ENCODE assay signal across 8 cellular contexts in genomic region chr2:69643602-69644505, GRCh38. TPM values are rescaled to one million over a fixed set of nuclear protein-coding genes. Genes with fewer than 3 reads are reported as not detected.
A peak's percentile ranks its signal among the peaks of the same experiment; 100 is the strongest.
DNase-seq lines count a peak whose midpoint lies in the region; ATAC-seq, FAIRE-seq and TF ChIP-seq lines count a peak whose summit lies in the region.

Gene AAK1, minus strand, starts transcription at chr2:69643739. Its CDS starts 699 bp downstream, at chr2:69643040.

- intact Hi-C loops in Right ventricle myocardium inferior (cut with DNase I): loop anchor here (2.0 to 10.0 kb wide), 4 partner anchors 31 to 259 kb away; partner anchors contain the start of gene GFPT1
- intact Hi-C loops in pancreas (cut with DNase I): no loop called here
- intact Hi-C loops in thyroid gland (cut with DNase I): loop anchor here (10.0 kb wide), 2 partner anchors 71 to 79 kb away; no protein-coding TSS in a partner anchor

- peak; percentile 57 for ATAC-seq in HG02642 (IDR thresholded peaks at IDR 0.05; ENCODE audit: poor library complexity, unreplicated experiment)
- peak; percentile 95 for ATAC-seq in Right ventricle myocardium inferior
- ATAC-seq in pancreas: peak; percentile 87 to 94 (median 92)

- 0 to 1% methylated on average over 68 to 81 of the region's 81 CpGs for WGBS in pancreas, 2 donors
- WGBS in thyroid gland, 2 donors: 0 to 1% methylated on average over 27 to 32 of the region's 81 CpGs

- H3K9me3 ChIP-seq in SU-DHL-6 (ENCODE audit: insufficient read depth, low read length): no peaks in the 10 kb centered on the region
- no peaks in the 10 kb centered on the region for H3K9me3 ChIP-seq in pancreas
- no peaks in the 10 kb centered on the region for H3K9me3 ChIP-seq in thyroid gland

- H2AFZ ChIP-seq in SU-DHL-6 (ENCODE audit: low read depth, low read length, severe bottlenecking): peak within 1 kb of the TSS; percentile 50

- FAIRE-seq in pancreas (lab: Jason Lieb, UNC): no peak

- DNase-seq in NCI-H128 (lab: John Stamatoyannopoulos, UW; ENCODE audit: unreplicated experiment) (peak; percentile 70), Right ventricle myocardium inferior (ENCODE audit: missing footprints) (peak; percentile 96), pancreas (peak; percentile 87 to 95 (median 90)), thyroid gland (peak; percentile 92 to 93)
- DNase-seq in activated naive CD8-positive, alpha-beta T cell treated with anti-CD3 and anti-CD28 coated beads, Interleukin-2, amount 50 U/mL, for 16 hours (ENCODE audit: low read depth, low spot score): peak; percentile 56

- H3K27me3 ChIP-seq in SU-DHL-6 (ENCODE audit: low read length): no peaks in the 10 kb centered on the region
- no peaks in the 10 kb centered on the region for H3K27me3 ChIP-seq in pancreas
- H3K27me3 ChIP-seq in thyroid gland: no peaks in the 10 kb centered on the region

- no peaks in the 10 kb centered on the region for H3K79me2 ChIP-seq in SU-DHL-6 (ENCODE audit: insufficient read depth, low read length)

- H3K4me3 ChIP-seq in GM08714 (ENCODE audit: low read length) (peak within 1 kb of the TSS; percentile 96), SU-DHL-6 (ENCODE audit: insufficient read depth, low read length, poor library complexity, severe bottlenecking) (peak within 1 kb of the TSS; percentile 61), pancreas (peak within 1 kb of the TSS; percentile 62 to 96 (median 80)), thyroid gland (replicated peaks in 1 of 3) (peak within 1 kb of the TSS; percentile 57 to 96 (median 93))

- no peak for TF ChIP-seq CTCF in SU-DHL-6 (IDR thresholded peaks at IDR 0.05; ENCODE audit: insufficient read depth, low read length, poor library complexity, severe bottlenecking)
- no peak for TF ChIP-seq CTCF in pancreas (IDR thresholded peaks at IDR 0.05)
- TF ChIP-seq CTCF in thyroid gland (IDR thresholded peaks at IDR 0.05): peak in 1 of 6 experiments; percentile 4

- H3K36me3 ChIP-seq in SU-DHL-6 (ENCODE audit: low read length) (no peaks in the 10 kb centered on the region), pancreas (no peaks in the 10 kb centered on the region), thyroid gland (no peaks in the 10 kb centered on the region)

- H3K4me1 ChIP-seq in pancreas (peaks cover 0 to 16% (median 0%) of the 10 kb centered on the region in 3 donors), thyroid gland (peaks cover 19 to 39% of the 10 kb centered on the region in 2 donors)

- peaks cover 23% of the 10 kb centered on the region for H3F3A ChIP-seq in SU-DHL-6 (ENCODE audit: insufficient read depth)

- no peaks in the 10 kb centered on the region for H4K20me1 ChIP-seq in SU-DHL-6 (ENCODE audit: low read depth, low read length)

- H3K4me2 ChIP-seq in SU-DHL-6 (ENCODE audit: low read depth, low read length, poor library complexity, severe bottlenecking): peak within 1 kb of the TSS; percentile 76

- peak within 1 kb of the TSS; percentile 59 for H3K27ac ChIP-seq in SU-DHL-6 (ENCODE audit: low read depth, low read length)
- peak within 1 kb of the TSS; percentile 87 to 95 (median 92) for H3K27ac ChIP-seq in pancreas
- peak within 1 kb of the TSS; percentile 96 to 99 (median 98) for H3K27ac ChIP-seq in thyroid gland

- H3K9ac ChIP-seq in SU-DHL-6 (ENCODE audit: low read length): peak within 1 kb of the TSS; percentile 61

- TF ChIP-seq POLR2A in thyroid gland (IDR thresholded peaks at IDR 0.05): peak; percentile 22 to 96

- H3K9me2 ChIP-seq in SU-DHL-6 (replicated peaks; ENCODE audit: insufficient read depth, low read length): no peaks in the 10 kb centered on the region

RNA-seq across cellular contexts. Expression of gene AAK1, which starts in this region (rescaled TPM):
- total RNA-seq in Right ventricle myocardium inferior: 76.2 TPM
- 10 to 100 TPM; 26.3 to 45.1 (median 35.5) TPM for total RNA-seq in pancreas
- 10 to 100 TPM; 20.6 to 27.8 TPM for polyA plus RNA-seq in pancreas
- total RNA-seq in thyroid gland: 100 to 1,000 TPM in 3 of 4 donors, 10 to 100 TPM in 1; 82.0 to 174 (median 144) TPM

Comparison
In these comparisons a context has a peak if more than half of its experiments do, and no peak if none do; other contexts are left out.
1. Peak in every context shown above with its lines: DNase-seq, ATAC-seq, H3K4me3 ChIP-seq and H3K27ac ChIP-seq.
2. intact Hi-C loops: an anchor here in Right ventricle myocardium inferior (2.0 to 10.0 kb wide) and thyroid gland (10.0 kb wide); none called in pancreas.